ENCODE assay signal across 9 cellular contexts in the genomic region with DNA sequence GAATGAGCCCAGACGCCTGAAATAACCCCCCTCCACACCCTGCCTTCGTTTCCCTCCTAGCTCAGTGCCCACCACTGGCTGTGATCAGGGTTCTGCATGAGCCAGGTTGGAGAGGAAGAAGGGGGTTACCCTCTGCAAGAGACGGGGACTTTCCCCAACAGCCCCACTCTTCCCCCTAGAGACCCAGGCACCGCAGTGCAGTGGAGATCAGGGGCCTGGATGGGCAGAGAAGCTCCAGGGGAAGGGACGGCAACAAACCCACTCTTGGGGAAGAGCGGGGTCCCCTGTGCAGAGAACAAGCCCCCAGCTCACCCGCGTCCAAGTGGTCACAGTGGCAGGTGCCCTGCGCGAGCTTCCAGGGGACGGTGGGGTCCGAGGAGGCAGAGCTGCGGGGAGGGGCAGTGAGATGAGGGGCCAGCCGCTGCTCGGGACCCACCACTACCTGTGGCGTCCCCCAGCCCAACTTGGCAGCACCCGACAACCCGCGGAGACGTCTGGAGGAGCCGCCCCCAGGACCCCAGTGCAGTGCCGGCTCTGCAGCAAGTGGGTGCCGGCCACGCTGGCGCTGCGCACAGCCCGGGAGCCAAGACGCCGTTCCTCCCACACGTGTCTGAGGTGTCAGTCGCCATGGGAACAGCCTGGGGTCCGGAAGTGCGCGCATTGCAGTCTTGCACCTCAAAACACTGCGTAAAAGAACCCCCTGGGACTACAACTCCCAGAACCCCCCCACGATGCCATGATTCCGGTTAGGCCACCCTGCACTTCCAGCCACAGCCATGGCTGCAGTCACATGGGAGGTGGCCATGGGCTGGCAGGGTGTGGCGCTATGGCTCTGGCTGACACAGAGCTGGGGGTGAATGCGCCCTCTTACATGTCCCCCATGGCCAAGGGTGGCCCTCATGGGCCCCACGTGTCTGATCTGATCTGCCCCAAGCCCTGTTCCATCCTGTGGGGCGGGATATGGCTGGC. TPM values are rescaled to one million over a fixed set of nuclear protein-coding genes. Genes with fewer than 3 reads are reported as not detected.
DNase-seq lines count a peak whose midpoint lies in the region; ATAC-seq and TF ChIP-seq lines count a peak whose summit lies in the region.
"Had no signal": no experiment of that assay in that cellular context is flagged by ENCODE, and none has a peak within 500 bp of the region (broad histone marks: within the 10 kb centered on the region; RNA-seq: fewer than 3 reads in every experiment).

No MANE protein-coding gene starts in this region.

- no peaks in the 10 kb centered on the region for H3K4me1 ChIP-seq in CD4-positive, alpha-beta memory T cell (ENCODE audit: insufficient read depth, low read length)
- H3K4me1 ChIP-seq in colonic mucosa = no peaks in the 10 kb centered on the region
- H3K4me1 ChIP-seq: suprapubic skin had no signal

- intact Hi-C loops in CD4-positive, alpha-beta memory T cell (cut with micrococcal nuclease) = no loop called here
- intact Hi-C loops in colonic mucosa (cut with DNase I) = no loop called here

- no peaks in the 10 kb centered on the region for H3K9me3 ChIP-seq in CD4-positive, alpha-beta memory T cell (ENCODE audit: control insufficient read depth in 1 of 2, low read length in 2 of 2)
- H3K9me3 ChIP-seq in colonic mucosa = no peaks in the 10 kb centered on the region
- H3K9me3 ChIP-seq: suprapubic skin had no signal

- peak overlapping the region; percentile 26 for H3K27ac ChIP-seq in CD4-positive, alpha-beta memory T cell (ENCODE audit: low read depth, low read length)
- no peak overlapping the region for H3K27ac ChIP-seq in colonic mucosa
- H3K27ac ChIP-seq: suprapubic skin had no signal

- CTCF ChIA-PET in CD4-positive, alpha-beta memory T cell (lab: Charles Lee; ENCODE audit: partially characterized antibody) = no interaction called here

- POLR2A ChIA-PET in CD4-positive, alpha-beta memory T cell (lab: Charles Lee; ENCODE audit: partially characterized antibody) = no interaction called here

- DNase-seq in CD4-positive, alpha-beta memory T cell = peak; percentile 77 to 91 (median 84)
- DNase-seq in activated T-cell treated with anti-CD3 and anti-CD28 coated beads, Interleukin-2, amount 50 U/mL, for 4 hours = peak; percentile 77
- peak; percentile 58 to 76 (median 61) for DNase-seq in immature natural killer cell
- DNase-seq in stimulated activated effector memory CD8-positive, alpha-beta T cell treated with anti-CD3 and anti-CD28 coated beads, Interleukin-12 subunit alpha, Interleukin-12 subunit beta, amount 100 ng/mL, for 72 hours (ENCODE audit: low spot score in 2 of 2) = peak; percentile 14 to 71
- DNase-seq in colonic mucosa = no peak
- no peak for DNase-seq in medulla oblongata (ENCODE audit: extremely low spot score)

- no peaks in the 10 kb centered on the region for H3K36me3 ChIP-seq in CD4-positive, alpha-beta memory T cell (ENCODE audit: insufficient read depth, low read length)
- H3K36me3 ChIP-seq in colonic mucosa = no peaks in the 10 kb centered on the region
- H3K36me3 ChIP-seq: suprapubic skin had no signal

- H3K4me3 ChIP-seq in CD4-positive, alpha-beta memory T cell (ENCODE audit: low read length in 2 of 2) = peak overlapping the region in 1 of 2 donors; percentile 44
- H3K4me3 ChIP-seq in colonic mucosa = no peak overlapping the region
- H3K4me3 ChIP-seq: suprapubic skin had no signal

- H3K4me1 Mint-ChIP-seq in CD4-positive, alpha-beta memory T cell = peaks cover 9 to 19% (median 14%) of the 10 kb centered on the region in 4 donors
- peaks cover 13% of the 10 kb centered on the region for H3K4me1 Mint-ChIP-seq in activated T-cell treated with anti-CD3 and anti-CD28 coated beads, Interleukin-2, amount 50 U/mL, for 4 hours (ENCODE audit: low read depth)
- H3K4me1 Mint-ChIP-seq in immature natural killer cell = peaks cover 10 to 12% of the 10 kb centered on the region in 2 donors
- peaks cover 13% of the 10 kb centered on the region for H3K4me1 Mint-ChIP-seq in stimulated activated effector memory CD8-positive, alpha-beta T cell treated with anti-CD3 and anti-CD28 coated beads, Interleukin-12 subunit alpha, Interleukin-12 subunit beta, amount 100 ng/mL, for 72 hours

- peak overlapping the region; percentile 35 to 96 (median 93) for H3K27ac Mint-ChIP-seq in CD4-positive, alpha-beta memory T cell
- H3K27ac Mint-ChIP-seq in immature natural killer cell = peak overlapping the region in 5 of 6 donors; percentile 3 to 80 (median 72)
- peak overlapping the region; percentile 29 for H3K27ac Mint-ChIP-seq in stimulated activated effector memory CD8-positive, alpha-beta T cell treated with anti-CD3 and anti-CD28 coated beads, Interleukin-12 subunit alpha, Interleukin-12 subunit beta, amount 100 ng/mL, for 72 hours

- H3K9ac ChIP-seq in colonic mucosa (ENCODE audit: low read depth in 2 of 2, low read length in 2 of 2) = no peak overlapping the region

- no peaks in the 10 kb centered on the region for H3K9me3 Mint-ChIP-seq in CD4-positive, alpha-beta memory T cell
- H3K9me3 Mint-ChIP-seq in activated T-cell treated with anti-CD3 and anti-CD28 coated beads, Interleukin-2, amount 50 U/mL, for 4 hours = no peaks in the 10 kb centered on the region
- no peaks in the 10 kb centered on the region for H3K9me3 Mint-ChIP-seq in immature natural killer cell
- H3K9me3 Mint-ChIP-seq in stimulated activated effector memory CD8-positive, alpha-beta T cell treated with anti-CD3 and anti-CD28 coated beads, Interleukin-12 subunit alpha, Interleukin-12 subunit beta, amount 100 ng/mL, for 72 hours = no peaks in the 10 kb centered on the region

- no peak for TF ChIP-seq CTCF in colonic mucosa (IDR thresholded peaks at IDR 0.05)

- no peaks in the 10 kb centered on the region for H3K27me3 ChIP-seq in CD4-positive, alpha-beta memory T cell (ENCODE audit: insufficient read depth, low read length)
- H3K27me3 ChIP-seq in colonic mucosa = no peaks in the 10 kb centered on the region
- H3K27me3 ChIP-seq: suprapubic skin had no signal

- ATAC-seq in HG03439 (IDR thresholded peaks at IDR 0.05; ENCODE audit: unreplicated experiment) (peak; percentile 72), GM19397 (IDR thresholded peaks at IDR 0.05; ENCODE audit: unreplicated experiment) (no peak)
- ATAC-seq in activated T-cell treated with anti-CD3 and anti-CD28 coated beads, Interleukin-2, amount 50 U/mL, for 4 hours = peak; percentile 80 to 92
- ATAC-seq in stimulated activated effector memory CD8-positive, alpha-beta T cell treated with anti-CD3 and anti-CD28 coated beads, Interleukin-12 subunit alpha, Interleukin-12 subunit beta, amount 100 ng/mL, for 72 hours = peak; percentile 90

- H3K4me3 Mint-ChIP-seq in CD4-positive, alpha-beta memory T cell = peak overlapping the region; percentile 62 to 89 (median 84)
- H3K4me3 Mint-ChIP-seq in activated T-cell treated with anti-CD3 and anti-CD28 coated beads, Interleukin-2, amount 50 U/mL, for 4 hours = peak overlapping the region; percentile 54
- peak overlapping the region in 4 of 5 donors; percentile 3 to 62 (median 45) for H3K4me3 Mint-ChIP-seq in immature natural killer cell
- peak overlapping the region; percentile 74 for H3K4me3 Mint-ChIP-seq in stimulated activated effector memory CD8-positive, alpha-beta T cell treated with anti-CD3 and anti-CD28 coated beads, Interleukin-12 subunit alpha, Interleukin-12 subunit beta, amount 100 ng/mL, for 72 hours

- H3K36me3 Mint-ChIP-seq in CD4-positive, alpha-beta memory T cell = no peaks in the 10 kb centered on the region
- H3K36me3 Mint-ChIP-seq in activated T-cell treated with anti-CD3 and anti-CD28 coated beads, Interleukin-2, amount 50 U/mL, for 4 hours (ENCODE audit: insufficient read depth) = no peaks in the 10 kb centered on the region
- no peaks in the 10 kb centered on the region for H3K36me3 Mint-ChIP-seq in immature natural killer cell
- no peaks in the 10 kb centered on the region for H3K36me3 Mint-ChIP-seq in stimulated activated effector memory CD8-positive, alpha-beta T cell treated with anti-CD3 and anti-CD28 coated beads, Interleukin-12 subunit alpha, Interleukin-12 subunit beta, amount 100 ng/mL, for 72 hours

- peaks cover 0 to 10% of the 10 kb centered on the region in 2 donors for H3K27me3 Mint-ChIP-seq in CD4-positive, alpha-beta memory T cell
- peaks cover 3% of the 10 kb centered on the region for H3K27me3 Mint-ChIP-seq in activated T-cell treated with anti-CD3 and anti-CD28 coated beads, Interleukin-2, amount 50 U/mL, for 4 hours (ENCODE audit: low read depth)
- H3K27me3 Mint-ChIP-seq in immature natural killer cell (ENCODE audit: low read depth in 3 of 3) = peaks cover 0 to 5% (median 4%) of the 10 kb centered on the region in 3 donors

RNA-seq across cellular contexts. Expression of a gene that starts 45.8 kb away (rescaled TPM):
- 10 to 100 TPM; 78.6 to 78.8 TPM for total RNA-seq in CD4-positive, alpha-beta memory T cell
- polyA plus RNA-seq in CD4-positive, alpha-beta memory T cell = 10 to 100 TPM; 82.1 to 91.1 TPM
- total RNA-seq in activated T-cell treated with anti-CD3 and anti-CD28 coated beads, Interleukin-2, amount 50 U/mL, for 4 hours = 10 to 100 TPM; 38.0 to 44.9 (median 39.1) TPM
- polyA plus RNA-seq in immature natural killer cell = 10 to 100 TPM; 69.7 to 99.5 (median 92.1) TPM
- 10 to 100 TPM; 43.7 to 47.4 TPM for total RNA-seq in colonic mucosa

Comparison
In these comparisons a context has a peak if more than half of its experiments do, and no peak if none do; other contexts are left out.
1. DNase-seq: peak in CD4-positive, alpha-beta memory T cell (5 of 5), activated T-cell treated with anti-CD3 and anti-CD28 coated beads, Interleukin-2, amount 50 U/mL, for 4 hours (single experiment), immature natural killer cell (3 of 3) and stimulated activated effector memory CD8-positive, alpha-beta T cell treated with anti-CD3 and anti-CD28 coated beads, Interleukin-12 subunit alpha, Interleukin-12 subunit beta, amount 100 ng/mL, for 72 hours (2 of 2); none in colonic mucosa (single experiment) and medulla oblongata (single experiment).
2. H3K27ac Mint-ChIP-seq: peak in every context shown above with its lines; median percentile 93 in CD4-positive, alpha-beta memory T cell; 72 in immature natural killer cell; 29 in stimulated activated effector memory CD8-positive, alpha-beta T cell treated with anti-CD3 and anti-CD28 coated beads, Interleukin-12 subunit alpha, Interleukin-12 subunit beta, amount 100 ng/mL, for 72 hours.
3. Peak in every context shown above with its lines, with median percentiles within 50 percentile points of each other: H3K4me3 Mint-ChIP-seq.